ENCODE assay signal across 20 cellular contexts in the genomic region with DNA sequence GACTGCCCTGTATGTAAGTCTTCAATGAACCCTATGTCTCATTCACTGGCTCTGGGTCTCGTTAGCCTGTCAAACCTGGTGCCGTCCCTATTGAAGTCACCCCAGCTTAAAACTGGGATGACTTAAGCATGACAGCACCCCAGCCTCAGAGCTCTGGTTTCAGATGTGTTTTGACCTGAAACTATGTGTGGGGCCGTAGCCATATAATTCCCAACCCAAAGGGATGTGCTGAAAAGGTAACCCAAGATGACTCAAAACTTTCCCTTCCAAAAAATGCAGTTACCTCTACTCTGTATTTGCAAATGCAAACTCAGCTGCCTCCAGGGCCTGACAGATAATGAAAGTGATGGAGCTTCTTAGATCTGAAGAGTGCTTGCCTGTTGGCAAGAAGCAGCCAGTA.
DNase-seq lines count a peak whose midpoint lies in the region; ATAC-seq lines count a peak whose summit lies in the region.
"Had no signal": no experiment of that assay in that cellular context is flagged by ENCODE, and none has a peak within 500 bp of the region (broad histone marks: within the 10 kb centered on the region; RNA-seq: fewer than 3 reads in every experiment).

No MANE protein-coding gene starts in this region.

- no peaks in the 10 kb centered on the region for H3K79me2 ChIP-seq in GM23248 (ENCODE audit: insufficient read depth)

- no peak overlapping the region for H3K4me3 ChIP-seq in GM23248
- H3K4me3 ChIP-seq: sigmoid colon had no signal

- H3K4me3 Mint-ChIP-seq in stimulated activated naive CD8-positive, alpha-beta T cell treated with anti-CD3 and anti-CD28 coated beads, Interleukin-15, amount 100 ng/mL, for 72 hours, result no peak overlapping the region
- no peak overlapping the region for H3K4me3 Mint-ChIP-seq in stimulated activated naive B cell treated with anti-CD40 and anti-IgM and Interleukin-4, amounts not matched to agents 10 μg/mL and 1 μg/mL and 100 μg/mL, for 72 hours
- H3K4me3 Mint-ChIP-seq: activated B cell treated with CpG ODN at 0.5 μM for 24 hours; activated CD8-positive, alpha-beta memory T cell treated with anti-CD3 and anti-CD28 coated beads, Interleukin-2, amount 10 ng/mL, durations not matched to agents 7 days and 5 days; CD8-positive, alpha-beta T cell; dendritic cell treated with granulocyte-macrophage colony-stimulating factor and Interleukin-4, amounts not matched to agents 40 ng/mL and 50 ng/mL, for 4 days; type B pancreatic cell had no signal

- no peaks in the 10 kb centered on the region for H3K27me3 ChIP-seq in GM23248 (replicated peaks; ENCODE audit: insufficient read depth)
- H3K27me3 ChIP-seq: sigmoid colon had no signal

- H3K4me2 ChIP-seq in GM23248 (ENCODE audit: unreplicated experiment), result no peak overlapping the region

- no peak overlapping the region for H3K27ac ChIP-seq in GM23248
- H3K27ac ChIP-seq: RWPE1, sigmoid colon had no signal

- H3K36me3 ChIP-seq in GM23248 (ENCODE audit: low read depth), result no peaks in the 10 kb centered on the region
- H3K36me3 ChIP-seq: sigmoid colon had no signal

- no peaks in the 10 kb centered on the region for H4K20me1 ChIP-seq in GM23248 (ENCODE audit: insufficient read depth)

- H3K27ac Mint-ChIP-seq in stimulated activated naive CD8-positive, alpha-beta T cell treated with anti-CD3 and anti-CD28 coated beads, Interleukin-15, amount 100 ng/mL, for 72 hours, result no peak overlapping the region
- peak overlapping the region; percentile 2 for H3K27ac Mint-ChIP-seq in stimulated activated naive B cell treated with anti-CD40 and anti-IgM and Interleukin-4, amounts not matched to agents 10 μg/mL and 1 μg/mL and 100 μg/mL, for 72 hours
- H3K27ac Mint-ChIP-seq: activated B cell treated with CpG ODN at 0.5 μM for 24 hours; activated CD8-positive, alpha-beta memory T cell treated with anti-CD3 and anti-CD28 coated beads, Interleukin-2, amount 10 ng/mL, durations not matched to agents 7 days and 5 days; CD8-positive, alpha-beta T cell; dendritic cell treated with granulocyte-macrophage colony-stimulating factor and Interleukin-4, amounts not matched to agents 40 ng/mL and 50 ng/mL, for 4 days; type B pancreatic cell had no signal

- no peaks in the 10 kb centered on the region for H3K9me3 ChIP-seq in GM23248 (ENCODE audit: low read depth)
- H3K9me3 ChIP-seq: sigmoid colon had no signal

- in situ Hi-C loops in GM23248 (cut with MboI), result no loop called here

- intact Hi-C loops in posterior cingulate gyrus (cut with DNase I), result no loop called here

- H3K4me1 ChIP-seq in GM23248 (ENCODE audit: insufficient read depth), result no peaks in the 10 kb centered on the region
- H3K4me1 ChIP-seq: sigmoid colon had no signal

- no peaks in the 10 kb centered on the region for H3K9me2 ChIP-seq in GM23248 (ENCODE audit: insufficient read depth)

- no peak overlapping the region for H3K9ac ChIP-seq in GM23248

- no peaks in the 10 kb centered on the region for H3F3A ChIP-seq in GM23248 (ENCODE audit: insufficient read depth)

- WGBS in GM23248 (ENCODE audit: low coverage in 1 of 2, low lambda C conversion rate in 2 of 2, missing lambda C conversion rate in 2 of 2), 2 experiments, result 25 to 28% methylated on average over 3 of the region's 3 CpGs

- DNase-seq in stimulated activated naive CD8-positive, alpha-beta T cell treated with anti-CD3 and anti-CD28 coated beads, Interleukin-15, Interleukin-2, amounts not matched to agents 100 U/mL and 50 U/mL, for 24 hours, result no peak
- DNase-seq in stimulated activated naive CD8-positive, alpha-beta T cell treated with anti-CD3 and anti-CD28 coated beads, Interleukin-15, amount 100 ng/mL, for 72 hours, result no peak
- DNase-seq in stimulated activated naive B cell treated with anti-CD40 and anti-IgM and Interleukin-4, amounts not matched to agents 10 μg/mL and 1 μg/mL and 100 μg/mL, for 72 hours, result peak; percentile 8
- DNase-seq in GM23248 (no peak), posterior cingulate gyrus (no peak)
- DNase-seq: ACHN; activated B cell treated with CpG ODN at 0.5 μM for 24 hours; activated CD8-positive, alpha-beta memory T cell treated with anti-CD3 and anti-CD28 coated beads, Interleukin-2, amount 10 ng/mL, durations not matched to agents 7 days and 5 days; CD8-positive, alpha-beta T cell; erythroblast; midbrain; NCI-H1930; NCI-H526; sigmoid colon had no signal

- H3K9me3 Mint-ChIP-seq in stimulated activated naive CD8-positive, alpha-beta T cell treated with anti-CD3 and anti-CD28 coated beads, Interleukin-15, amount 100 ng/mL, for 72 hours, result no peaks in the 10 kb centered on the region
- H3K9me3 Mint-ChIP-seq in stimulated activated naive B cell treated with anti-CD40 and anti-IgM and Interleukin-4, amounts not matched to agents 10 μg/mL and 1 μg/mL and 100 μg/mL, for 72 hours, result peaks cover 0 to 5% of the 10 kb centered on the region in 2 donors
- H3K9me3 Mint-ChIP-seq: activated B cell treated with CpG ODN at 0.5 μM for 24 hours; CD8-positive, alpha-beta T cell had no signal

- no peaks in the 10 kb centered on the region for H3K36me3 Mint-ChIP-seq in stimulated activated naive B cell treated with anti-CD40 and anti-IgM and Interleukin-4, amounts not matched to agents 10 μg/mL and 1 μg/mL and 100 μg/mL, for 72 hours
- H3K36me3 Mint-ChIP-seq: activated CD8-positive, alpha-beta memory T cell treated with anti-CD3 and anti-CD28 coated beads, Interleukin-2, amount 10 ng/mL, durations not matched to agents 7 days and 5 days; CD8-positive, alpha-beta T cell; type B pancreatic cell had no signal

- H3K27me3 Mint-ChIP-seq in stimulated activated naive CD8-positive, alpha-beta T cell treated with anti-CD3 and anti-CD28 coated beads, Interleukin-15, amount 100 ng/mL, for 72 hours, result no peaks in the 10 kb centered on the region
- peaks cover 0 to 5% of the 10 kb centered on the region in 2 donors for H3K27me3 Mint-ChIP-seq in stimulated activated naive B cell treated with anti-CD40 and anti-IgM and Interleukin-4, amounts not matched to agents 10 μg/mL and 1 μg/mL and 100 μg/mL, for 72 hours
- H3K27me3 Mint-ChIP-seq: activated B cell treated with CpG ODN at 0.5 μM for 24 hours; activated CD8-positive, alpha-beta memory T cell treated with anti-CD3 and anti-CD28 coated beads, Interleukin-2, amount 10 ng/mL, durations not matched to agents 7 days and 5 days; dendritic cell treated with granulocyte-macrophage colony-stimulating factor and Interleukin-4, amounts not matched to agents 40 ng/mL and 50 ng/mL, for 4 days had no signal

- ATAC-seq in stimulated activated naive CD8-positive, alpha-beta T cell treated with anti-CD3 and anti-CD28 coated beads, Interleukin-15, Interleukin-2, amounts not matched to agents 100 U/mL and 50 U/mL, for 24 hours, result peak; percentile 9
- ATAC-seq in stimulated activated naive CD8-positive, alpha-beta T cell treated with anti-CD3 and anti-CD28 coated beads, Interleukin-15, amount 100 ng/mL, for 72 hours, result no peak
- ATAC-seq in GM21717 (IDR thresholded peaks at IDR 0.05; ENCODE audit: unreplicated experiment) (peak; percentile 62), HG03103 (IDR thresholded peaks at IDR 0.05; ENCODE audit: low read depth, unreplicated experiment) (peak; percentile 69), GM18517 (IDR thresholded peaks at IDR 0.05; ENCODE audit: unreplicated experiment) (no peak)
- ATAC-seq in stimulated activated naive B cell treated with anti-CD40 and anti-IgM and Interleukin-4, amounts not matched to agents 10 μg/mL and 1 μg/mL and 100 μg/mL, for 72 hours (replicated peaks), result peak; percentile 47 to 69
- ATAC-seq: activated CD8-positive, alpha-beta memory T cell treated with anti-CD3 and anti-CD28 coated beads, Interleukin-2, amount 10 ng/mL, durations not matched to agents 7 days and 5 days; CD8-positive, alpha-beta T cell had no signal

- H2AFZ ChIP-seq in GM23248, result no peak overlapping the region

- no peaks in the 10 kb centered on the region for H3K4me1 Mint-ChIP-seq in stimulated activated naive CD8-positive, alpha-beta T cell treated with anti-CD3 and anti-CD28 coated beads, Interleukin-15, amount 100 ng/mL, for 72 hours
- H3K4me1 Mint-ChIP-seq in stimulated activated naive B cell treated with anti-CD40 and anti-IgM and Interleukin-4, amounts not matched to agents 10 μg/mL and 1 μg/mL and 100 μg/mL, for 72 hours, result peaks cover 13 to 27% of the 10 kb centered on the region in 2 donors
- H3K4me1 Mint-ChIP-seq: activated CD8-positive, alpha-beta memory T cell treated with anti-CD3 and anti-CD28 coated beads, Interleukin-2, amount 10 ng/mL, durations not matched to agents 7 days and 5 days had no signal

Comparison
In these comparisons a context has a peak if more than half of its experiments do, and no peak if none do; other contexts are left out.
1. ATAC-seq: peak in stimulated activated naive CD8-positive, alpha-beta T cell treated with anti-CD3 and anti-CD28 coated beads, Interleukin-15, Interleukin-2, amounts not matched to agents 100 U/mL and 50 U/mL, for 24 hours (single experiment), GM21717 (single experiment), HG03103 (single experiment) and stimulated activated naive B cell treated with anti-CD40 and anti-IgM and Interleukin-4, amounts not matched to agents 10 μg/mL and 1 μg/mL and 100 μg/mL, for 72 hours (2 of 2); none in stimulated activated naive CD8-positive, alpha-beta T cell treated with anti-CD3 and anti-CD28 coated beads, Interleukin-15, amount 100 ng/mL, for 72 hours (single experiment) and GM18517 (single experiment).